9 cellular contexts compared by ENCODE assay signal in the genomic region with DNA sequence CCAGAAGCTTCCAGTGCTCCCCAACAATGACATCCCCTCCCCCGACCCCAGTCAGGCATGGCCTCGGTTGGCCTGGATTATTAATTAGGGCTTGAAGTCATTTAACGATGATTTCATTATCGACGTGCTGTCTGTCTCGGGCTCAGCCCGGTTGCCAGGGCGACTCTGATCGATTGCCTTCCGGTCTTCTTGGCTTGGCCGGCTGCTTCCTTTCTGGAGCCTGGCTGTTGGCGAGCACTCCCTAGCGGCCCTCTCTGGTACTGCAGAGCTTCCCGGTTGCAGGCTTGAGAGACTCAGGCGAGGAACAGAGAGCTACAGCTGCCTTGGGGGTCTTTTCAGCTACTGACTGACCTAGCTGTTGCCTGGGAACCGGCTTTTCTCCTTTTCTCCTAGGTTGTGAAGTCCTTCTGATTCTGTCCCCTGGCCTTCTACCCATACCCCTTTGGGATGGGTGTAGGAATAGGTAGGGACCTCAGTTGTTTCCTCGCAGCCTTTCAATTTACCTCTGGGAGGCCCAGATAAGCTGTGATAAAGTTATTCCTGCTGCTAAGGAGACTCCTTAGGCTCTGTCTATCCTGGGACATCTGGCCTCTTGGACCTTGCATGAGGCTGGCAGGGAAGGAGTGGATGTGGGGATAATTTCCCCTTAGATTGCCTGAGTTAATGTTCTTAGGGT. TPM values are rescaled to one million over a fixed set of nuclear protein-coding genes. Genes with fewer than 3 reads are reported as not detected.
A peak's percentile ranks its signal among the peaks of the same experiment; 100 is the strongest.
DNase-seq lines count a peak whose midpoint lies in the region; ATAC-seq and TF ChIP-seq lines count a peak whose summit lies in the region.
"Had no signal": no experiment of that assay in that cellular context is flagged by ENCODE, and none has a peak within 500 bp of the region (broad histone marks: within the 10 kb centered on the region; RNA-seq: fewer than 3 reads in every experiment).

No MANE protein-coding gene starts in this region.

- H3K27me3 Mint-ChIP-seq in CD4-positive, alpha-beta T cell: peaks cover 46% of the 10 kb centered on the region
- peaks cover 27 to 41% of the 10 kb centered on the region in 2 donors for H3K27me3 Mint-ChIP-seq in natural killer cell treated with Interleukin-12 subunit alpha and Interleukin-12 subunit beta and Interleukin-15 and Interleukin-18, amount 100 ng/mL, for 72 hours
- H3K27me3 Mint-ChIP-seq in stimulated activated naive CD8-positive, alpha-beta T cell treated with anti-CD3 and anti-CD28 coated beads, Interleukin-15, Interleukin-2, amounts not matched to agents 100 ng/mL and 50 ng/mL, for 24 hours: peaks cover 33% of the 10 kb centered on the region

- peaks cover 52% of the 10 kb centered on the region for H3K27me3 ChIP-seq in CD4-positive, alpha-beta T cell (ENCODE audit: control insufficient read depth, insufficient read depth, low read length)

- TF ChIP-seq CTCF in CD4-positive, alpha-beta T cell (IDR thresholded peaks at IDR 0.05): peak; percentile 91
- peak; percentile 94 for TF ChIP-seq CTCF in fibroblast of mammary gland (conservative IDR thresholded peaks at IDR 0.05; ENCODE audit: control insufficient read depth, insufficient read depth, low read depth, low read length)

- peaks cover 23% of the 10 kb centered on the region for H3K4me1 Mint-ChIP-seq in CD4-positive, alpha-beta T cell (ENCODE audit: low read depth)
- H3K4me1 Mint-ChIP-seq in natural killer cell treated with Interleukin-12 subunit alpha and Interleukin-12 subunit beta and Interleukin-15 and Interleukin-18, amount 100 ng/mL, for 72 hours (ENCODE audit: low read depth in 2 of 2): peaks cover 16 to 21% of the 10 kb centered on the region in 2 donors
- H3K4me1 Mint-ChIP-seq in stimulated activated naive CD8-positive, alpha-beta T cell treated with anti-CD3 and anti-CD28 coated beads, Interleukin-15, Interleukin-2, amounts not matched to agents 100 ng/mL and 50 ng/mL, for 24 hours (ENCODE audit: low read depth): peaks cover 16% of the 10 kb centered on the region

- peak; percentile 95 for ATAC-seq in CD4-positive, alpha-beta T cell (ENCODE audit: poor library complexity)
- peak; percentile 58 for ATAC-seq in HG03460 (IDR thresholded peaks at IDR 0.05; ENCODE audit: unreplicated experiment)
- ATAC-seq in natural killer cell treated with Interleukin-12 subunit alpha and Interleukin-12 subunit beta and Interleukin-15 and Interleukin-18, amount 100 ng/mL, for 72 hours: peak; percentile 87 to 91

- POLR2A ChIA-PET in CD4-positive, alpha-beta T cell (lab: Charles Lee): interaction anchor here (1.0 to 1.5 kb wide), 2 partner anchors 10 to 30 kb away, joined by 5 to 6 read pairs; a partner anchor contains a TSS

- no peak overlapping the region for H3K4me3 ChIP-seq in fibroblast of mammary gland (ENCODE audit: control insufficient read depth, low read depth, low read length)

- no peaks in the 10 kb centered on the region for H3K9me3 ChIP-seq in CD4-positive, alpha-beta T cell (ENCODE audit: control insufficient read depth, low read length)

- no peak overlapping the region for H3K27ac Mint-ChIP-seq in CD4-positive, alpha-beta T cell
- peak overlapping the region; percentile 54 to 80 for H3K27ac Mint-ChIP-seq in natural killer cell treated with Interleukin-12 subunit alpha and Interleukin-12 subunit beta and Interleukin-15 and Interleukin-18, amount 100 ng/mL, for 72 hours
- peak overlapping the region; percentile 51 for H3K27ac Mint-ChIP-seq in stimulated activated naive CD8-positive, alpha-beta T cell treated with anti-CD3 and anti-CD28 coated beads, Interleukin-15, Interleukin-2, amounts not matched to agents 100 ng/mL and 50 ng/mL, for 24 hours
- H3K27ac Mint-ChIP-seq: dendritic cell treated with granulocyte-macrophage colony-stimulating factor and Interleukin-4, amounts not matched to agents 40 ng/mL and 50 ng/mL, for 4 days had no signal

- H3K9me3 Mint-ChIP-seq in CD4-positive, alpha-beta T cell: no peaks in the 10 kb centered on the region
- no peaks in the 10 kb centered on the region for H3K9me3 Mint-ChIP-seq in natural killer cell treated with Interleukin-12 subunit alpha and Interleukin-12 subunit beta and Interleukin-15 and Interleukin-18, amount 100 ng/mL, for 72 hours
- no peaks in the 10 kb centered on the region for H3K9me3 Mint-ChIP-seq in stimulated activated naive CD8-positive, alpha-beta T cell treated with anti-CD3 and anti-CD28 coated beads, Interleukin-15, Interleukin-2, amounts not matched to agents 100 ng/mL and 50 ng/mL, for 24 hours
- H3K9me3 Mint-ChIP-seq: dendritic cell treated with granulocyte-macrophage colony-stimulating factor and Interleukin-4, amounts not matched to agents 40 ng/mL and 50 ng/mL, for 4 days had no signal

- no peaks in the 10 kb centered on the region for H3K36me3 Mint-ChIP-seq in CD4-positive, alpha-beta T cell (ENCODE audit: low read depth)
- no peaks in the 10 kb centered on the region for H3K36me3 Mint-ChIP-seq in natural killer cell treated with Interleukin-12 subunit alpha and Interleukin-12 subunit beta and Interleukin-15 and Interleukin-18, amount 100 ng/mL, for 72 hours
- no peaks in the 10 kb centered on the region for H3K36me3 Mint-ChIP-seq in stimulated activated naive CD8-positive, alpha-beta T cell treated with anti-CD3 and anti-CD28 coated beads, Interleukin-15, Interleukin-2, amounts not matched to agents 100 ng/mL and 50 ng/mL, for 24 hours (ENCODE audit: low read depth)

- DNase-seq in CD4-positive, alpha-beta T cell: peak; percentile 63 to 81 (median 71)
- DNase-seq in GM19240 (ENCODE audit: insufficient read length, low spot score) (peak; percentile 89), NOMO-1 treated with DMSO at 0.1 percent for 48 hours (lab: John Stamatoyannopoulos, UW; ENCODE audit: unreplicated experiment) (peak; percentile 76), fibroblast of mammary gland (ENCODE audit: low read depth) (peak; percentile 75)
- DNase-seq in activated T-cell treated with anti-CD3 and anti-CD28 coated beads, Interleukin-2, amount 50 U/mL, for 1 hour: peak; percentile 83
- DNase-seq in natural killer cell treated with Interleukin-12 subunit alpha and Interleukin-12 subunit beta and Interleukin-15 and Interleukin-18, amount 100 ng/mL, for 72 hours (ENCODE audit: low spot score): peak; percentile 88

- H3K27ac ChIP-seq in CD4-positive, alpha-beta T cell (ENCODE audit: low read depth, low read length): no peak overlapping the region

- intact Hi-C loops in CD4-positive, alpha-beta T cell (cut with DNase I, micrococcal nuclease): no loop called here

- CTCF ChIA-PET in CD4-positive, alpha-beta T cell (lab: Charles Lee): interaction anchor here (0.7 to 3.7 kb wide), 10 partner anchors 8 to 214 kb away, joined by 3 to 46 read pairs (median 4); a partner anchor contains a TSS

- H3K4me3 Mint-ChIP-seq in CD4-positive, alpha-beta T cell: peak overlapping the region; percentile 13
- H3K4me3 Mint-ChIP-seq in natural killer cell treated with Interleukin-12 subunit alpha and Interleukin-12 subunit beta and Interleukin-15 and Interleukin-18, amount 100 ng/mL, for 72 hours: peak overlapping the region; percentile 59
- peak overlapping the region; percentile 38 for H3K4me3 Mint-ChIP-seq in stimulated activated naive CD8-positive, alpha-beta T cell treated with anti-CD3 and anti-CD28 coated beads, Interleukin-15, Interleukin-2, amounts not matched to agents 100 ng/mL and 50 ng/mL, for 24 hours
- H3K4me3 Mint-ChIP-seq: dendritic cell treated with granulocyte-macrophage colony-stimulating factor and Interleukin-4, amounts not matched to agents 40 ng/mL and 50 ng/mL, for 4 days had no signal

RNA-seq across cellular contexts. Expression of a gene that starts 5.5 kb away (rescaled TPM):
- total RNA-seq in CD4-positive, alpha-beta T cell: not detected
- total RNA-seq in natural killer cell treated with Interleukin-12 subunit alpha and Interleukin-12 subunit beta and Interleukin-15 and Interleukin-18, amount 100 ng/mL, for 72 hours: not detected

RNA-seq across cellular contexts. Expression of a gene that starts 30.0 kb away (rescaled TPM):
- 10 to 100 TPM; 66.8 to 69.3 TPM for total RNA-seq in CD4-positive, alpha-beta T cell
- total RNA-seq in natural killer cell treated with Interleukin-12 subunit alpha and Interleukin-12 subunit beta and Interleukin-15 and Interleukin-18, amount 100 ng/mL, for 72 hours: 10 to 100 TPM; 39.0 to 79.8 TPM
